Comparison of ENCODE assay signal across 8 cellular contexts in genomic region chr19:3670796-3671679, GRCh38. TPM values are rescaled to one million over a fixed set of nuclear protein-coding genes. Genes with fewer than 3 reads are reported as not detected.
DNase-seq lines count a peak whose midpoint lies in the region; ATAC-seq lines count a peak whose summit lies in the region.

No MANE protein-coding gene starts in this region.

- peak; percentile 48 to 74 for ATAC-seq in activated naive CD4-positive, alpha-beta T cell treated with anti-CD3 and anti-CD28 coated beads, Interleukin-2, amount 50 U/mL, for 72 hours
- ATAC-seq in GM18870 (IDR thresholded peaks at IDR 0.05; ENCODE audit: unreplicated experiment) = no peak
- ATAC-seq in GM19035 (IDR thresholded peaks at IDR 0.05; ENCODE audit: unreplicated experiment) = no peak

- H3K36me3 Mint-ChIP-seq in activated naive CD4-positive, alpha-beta T cell treated with anti-CD3 and anti-CD28 coated beads, Interleukin-2, amount 50 U/mL, for 72 hours = no peaks in the 10 kb centered on the region

- DNase-seq in GM19240 (ENCODE audit: insufficient read length, low spot score) (peak; percentile 63), hepatic stellate cell (ENCODE audit: low spot score) (peak; percentile 87), NCI-H1092 treated with DMSO at 0.1 percent for 48 hours (lab: John Stamatoyannopoulos, UW) (no peak), DMS79 treated with DMSO at 0.1 percent for 48 hours (lab: John Stamatoyannopoulos, UW) (no peak)
- peak in 1 of 2 donors; percentile 77 for DNase-seq in activated naive CD4-positive, alpha-beta T cell treated with anti-CD3 and anti-CD28 coated beads, Interleukin-2, amount 50 U/mL, for 72 hours (ENCODE audit: low spot score in 2 of 2)
- DNase-seq in stimulated activated CD4-positive, alpha-beta T cell treated with anti-CD3 and anti-CD28 coated beads, Interleukin-2, amount 100 ng/mL, for 24 hours = peak; percentile 47 to 57

- no peaks in the 10 kb centered on the region for H3K9me3 Mint-ChIP-seq in activated naive CD4-positive, alpha-beta T cell treated with anti-CD3 and anti-CD28 coated beads, Interleukin-2, amount 50 U/mL, for 72 hours

- H3K27ac Mint-ChIP-seq in activated naive CD4-positive, alpha-beta T cell treated with anti-CD3 and anti-CD28 coated beads, Interleukin-2, amount 50 U/mL, for 72 hours = peak overlapping the region; percentile 73 to 82

RNA-seq across cellular contexts. Expression of gene PIP5K1C, which starts 29.2 kb away (rescaled TPM):
- 10 to 100 TPM; 11.5 to 13.5 TPM for total RNA-seq in activated naive CD4-positive, alpha-beta T cell treated with anti-CD3 and anti-CD28 coated beads, Interleukin-2, amount 50 U/mL, for 72 hours

RNA-seq across cellular contexts. Expression of gene TJP3, which starts 37.1 kb away (rescaled TPM):
- total RNA-seq in activated naive CD4-positive, alpha-beta T cell treated with anti-CD3 and anti-CD28 coated beads, Interleukin-2, amount 50 U/mL, for 72 hours = 1 to 10 TPM; 2.6 to 6.3 TPM

RNA-seq across cellular contexts. Expression of gene CACTIN, which starts 44.4 kb away (rescaled TPM):
- total RNA-seq in activated naive CD4-positive, alpha-beta T cell treated with anti-CD3 and anti-CD28 coated beads, Interleukin-2, amount 50 U/mL, for 72 hours = 10 to 100 TPM; 26.0 to 34.2 TPM

Comparison
In these comparisons a context has a peak if more than half of its experiments do, and no peak if none do; other contexts are left out.
1. DNase-seq: peak in GM19240 (single experiment), hepatic stellate cell (single experiment) and stimulated activated CD4-positive, alpha-beta T cell treated with anti-CD3 and anti-CD28 coated beads, Interleukin-2, amount 100 ng/mL, for 24 hours (2 of 2); none in NCI-H1092 treated with DMSO at 0.1 percent for 48 hours (single experiment) and DMS79 treated with DMSO at 0.1 percent for 48 hours (single experiment).
2. ATAC-seq: peak in activated naive CD4-positive, alpha-beta T cell treated with anti-CD3 and anti-CD28 coated beads, Interleukin-2, amount 50 U/mL, for 72 hours (2 of 2); none in GM18870 (single experiment) and GM19035 (single experiment).